21 cellular contexts compared by ENCODE assay signal in the genomic region with DNA sequence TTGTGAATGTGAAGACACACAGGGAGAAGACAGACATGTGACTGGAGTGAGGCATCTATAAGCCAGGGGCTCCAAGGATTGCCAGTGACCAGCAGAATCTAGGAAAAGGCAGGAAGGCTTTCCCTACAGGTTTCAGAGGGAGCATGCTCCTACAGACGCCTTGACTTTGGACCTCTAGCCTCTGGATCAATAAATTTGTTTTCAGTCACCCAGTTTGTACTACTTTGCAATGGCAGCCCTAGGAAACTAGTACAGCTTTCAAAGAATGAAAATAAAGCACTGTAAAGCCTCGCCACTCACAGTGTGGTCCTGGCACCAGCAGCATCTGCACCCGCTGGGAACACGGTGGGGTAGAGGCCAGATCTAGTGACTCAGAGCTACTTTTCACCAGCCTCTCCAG.
"Had no signal": no experiment of that assay in that cellular context is flagged by ENCODE, and none has a peak within 500 bp of the region (broad histone marks: within the 10 kb centered on the region; RNA-seq: fewer than 3 reads in every experiment).

No MANE protein-coding gene starts in this region.

- H3K36me3 ChIP-seq: cardiac muscle cell, thyroid gland, WERI-Rb-1 had no signal

- H3K4me1 ChIP-seq: thyroid gland had no signal

- H3K27ac ChIP-seq: cardiac muscle cell, thyroid gland, WERI-Rb-1 had no signal

- H3K4me3 ChIP-seq: cardiac muscle cell, thyroid gland had no signal

- ATAC-seq: activated naive CD8-positive, alpha-beta T cell treated with anti-CD3 and anti-CD28 coated beads, Interleukin-2, amount 50 U/mL, for 24 hours; effector memory CD8-positive, alpha-beta T cell; left colon; natural killer cell treated with Interleukin-12 subunit alpha and Interleukin-12 subunit beta and Interleukin-15 and Interleukin-18, amount 100 ng/mL, for 72 hours had no signal

- H3K27me3 ChIP-seq: cardiac muscle cell, thyroid gland had no signal

- H3K9me3 ChIP-seq: thyroid gland had no signal

- DNase-seq: activated CD4-positive, alpha-beta T cell treated with anti-CD3 and anti-CD28 coated beads for 1 hour; activated CD8-positive, alpha-beta memory T cell treated with anti-CD3 and anti-CD28 coated beads for 24 hours; activated CD8-positive, alpha-beta memory T cell treated with anti-CD3 and anti-CD28 coated beads, Interleukin-2, amount 50 U/mL, for 48 hours; activated effector memory CD4-positive, alpha-beta T cell treated with Interleukin-2 at 50 U/mL for 16 hours; activated naive CD4-positive, alpha-beta T cell treated with anti-CD3 and anti-CD28 coated beads, Interleukin-2, amount 10 ng/mL, durations not matched to agents 7 days and 5 days; activated naive CD8-positive, alpha-beta T cell treated with anti-CD3 and anti-CD28 coated beads, Interleukin-2, amount 50 U/mL, for 24 hours; activated T-cell treated with anti-CD3 and anti-CD28 coated beads, Interleukin-2, amount 50 U/mL, for 48 hours; aorta; effector memory CD8-positive, alpha-beta T cell; glutamatergic neuron; hypothalamus; islet precursor cell; left colon; retina; stimulated activated CD8-positive, alpha-beta memory T cell treated with anti-CD3 and anti-CD28 coated beads, Interleukin-4, amount 100 ng/mL, for 48 hours; stimulated activated naive CD4-positive, alpha-beta T cell; T-helper 2 cell; thyroid gland; WERI-Rb-1 had no signal
